In the genomic region with DNA sequence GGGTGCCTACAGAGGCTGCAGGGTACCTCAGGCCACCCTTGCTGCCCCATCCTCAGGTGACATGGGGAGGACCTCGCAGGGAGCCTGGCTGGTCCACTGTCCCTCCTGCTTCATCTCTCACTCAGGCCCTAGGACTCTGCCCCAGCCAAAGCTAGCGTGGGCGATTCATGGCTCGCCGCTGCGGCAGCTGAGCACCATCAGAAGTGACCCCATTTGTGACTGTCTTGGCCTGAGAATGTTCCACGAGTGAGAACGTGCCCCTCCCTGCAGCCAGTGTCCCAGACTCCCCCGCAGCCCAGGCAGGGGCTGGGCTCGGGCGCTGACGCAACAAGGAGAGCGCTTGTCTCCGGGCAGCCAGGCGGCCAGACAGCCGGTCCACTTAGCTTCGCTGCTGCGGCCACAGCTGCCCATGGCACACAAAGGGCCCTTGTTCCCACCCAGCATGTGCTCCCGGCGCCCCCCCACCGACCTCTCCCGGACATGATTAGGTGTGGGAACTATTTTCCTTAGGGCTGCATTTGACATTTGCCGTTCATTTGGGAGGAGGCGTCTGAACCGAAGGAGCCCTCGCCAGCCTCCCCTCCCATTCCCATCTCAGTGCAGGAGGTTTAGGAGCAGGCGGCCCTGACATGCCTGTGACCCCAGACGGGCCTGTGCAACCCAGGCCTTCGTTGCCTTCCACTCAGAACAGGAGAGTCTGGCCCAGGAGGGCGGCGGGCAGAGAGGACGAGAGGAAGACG, we compare ENCODE assay signal across 1 cellular context.
TF ChIP-seq lines count a peak whose summit lies in the region.

No MANE protein-coding gene starts in this region.

TF ChIP-seq in HepG2, 621 proteins besides CTCF, POLR2A, EP300 and RAD21 (continued from another document and continues in another):
- TF ChIP-seq FUBP1 (CRISPR knock-in tag; IDR thresholded peaks at IDR 0.05; ENCODE audit: borderline replicate concordance) = peak; percentile 59; the same call in 1 of the 2 replicates
- peak; percentile 8; the same call in 1 of the 2 replicates for TF ChIP-seq HDAC2 (CRISPR knock-in tag; IDR thresholded peaks at IDR 0.05)
- TF ChIP-seq, protein P1, sequence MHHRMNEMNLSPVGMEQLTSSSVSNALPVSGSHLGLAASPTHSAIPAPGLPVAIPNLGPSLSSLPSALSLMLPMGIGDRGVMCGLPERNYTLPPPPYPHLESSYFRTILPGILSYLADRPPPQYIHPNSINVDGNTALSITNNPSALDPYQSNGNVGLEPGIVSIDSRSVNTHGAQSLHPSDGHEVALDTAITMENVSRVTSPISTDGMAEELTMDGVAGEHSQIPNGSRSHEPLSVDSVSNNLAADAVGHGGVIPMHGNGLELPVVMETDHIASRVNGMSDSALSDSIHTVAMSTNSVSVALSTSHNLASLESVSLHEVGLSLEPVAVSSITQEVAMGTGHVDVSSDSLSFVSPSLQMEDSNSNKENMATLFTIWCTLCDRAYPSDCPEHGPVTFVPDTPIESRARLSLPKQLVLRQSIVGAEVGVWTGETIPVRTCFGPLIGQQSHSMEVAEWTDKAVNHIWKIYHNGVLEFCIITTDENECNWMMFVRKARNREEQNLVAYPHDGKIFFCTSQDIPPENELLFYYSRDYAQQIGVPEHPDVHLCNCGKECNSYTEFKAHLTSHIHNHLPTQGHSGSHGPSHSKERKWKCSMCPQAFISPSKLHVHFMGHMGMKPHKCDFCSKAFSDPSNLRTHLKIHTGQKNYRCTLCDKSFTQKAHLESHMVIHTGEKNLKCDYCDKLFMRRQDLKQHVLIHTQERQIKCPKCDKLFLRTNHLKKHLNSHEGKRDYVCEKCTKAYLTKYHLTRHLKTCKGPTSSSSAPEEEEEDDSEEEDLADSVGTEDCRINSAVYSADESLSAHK (CRISPR knock-in tag; IDR thresholded peaks at IDR 0.05; ENCODE audit: borderline replicate concordance) = no peak
- TF ChIP-seq ZNF138 (CRISPR knock-in tag; IDR thresholded peaks at IDR 0.05; ENCODE audit: low read depth) = no peak
- no peak for TF ChIP-seq ZNF672 (CRISPR knock-in tag; IDR thresholded peaks at IDR 0.05)
- TF ChIP-seq, protein P2, sequence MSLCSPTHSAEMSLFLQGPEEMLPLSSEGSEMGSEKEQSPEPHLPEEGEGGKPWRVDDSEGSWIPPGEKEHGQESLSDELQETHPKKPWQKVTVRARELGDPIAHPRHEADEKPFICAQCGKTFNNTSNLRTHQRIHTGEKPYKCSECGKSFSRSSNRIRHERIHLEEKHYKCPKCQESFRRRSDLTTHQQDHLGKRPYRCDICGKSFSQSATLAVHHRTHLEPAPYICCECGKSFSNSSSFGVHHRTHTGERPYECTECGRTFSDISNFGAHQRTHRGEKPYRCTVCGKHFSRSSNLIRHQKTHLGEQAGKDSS (CRISPR knock-in tag; IDR thresholded peaks at IDR 0.05; ENCODE audit: borderline replicate concordance, low read depth) = no peak; the same call in none of the 2 replicates
- TF ChIP-seq, protein P3, sequence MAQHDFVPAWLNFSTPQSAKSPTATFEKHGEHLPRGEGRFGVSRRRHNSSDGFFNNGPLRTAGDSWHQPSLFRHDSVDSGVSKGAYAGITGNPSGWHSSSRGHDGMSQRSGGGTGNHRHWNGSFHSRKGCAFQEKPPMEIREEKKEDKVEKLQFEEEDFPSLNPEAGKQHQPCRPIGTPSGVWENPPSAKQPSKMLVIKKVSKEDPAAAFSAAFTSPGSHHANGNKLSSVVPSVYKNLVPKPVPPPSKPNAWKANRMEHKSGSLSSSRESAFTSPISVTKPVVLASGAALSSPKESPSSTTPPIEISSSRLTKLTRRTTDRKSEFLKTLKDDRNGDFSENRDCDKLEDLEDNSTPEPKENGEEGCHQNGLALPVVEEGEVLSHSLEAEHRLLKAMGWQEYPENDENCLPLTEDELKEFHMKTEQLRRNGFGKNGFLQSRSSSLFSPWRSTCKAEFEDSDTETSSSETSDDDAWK (CRISPR knock-in tag; IDR thresholded peaks at IDR 0.05) = no peak
- peak; percentile 47; the same call in 1 of the 2 replicates for TF ChIP-seq ISL2 (CRISPR knock-in tag; IDR thresholded peaks at IDR 0.05)
- no peak for TF ChIP-seq PCBP2 (optimal IDR thresholded peaks at IDR 0.05; ENCODE audit: low read depth, low read length, poor library complexity, severe bottlenecking)
- TF ChIP-seq THAP9 (CRISPR knock-in tag; IDR thresholded peaks at IDR 0.05; ENCODE audit: borderline replicate concordance) = no peak
- TF ChIP-seq ZNF335 (CRISPR knock-in tag; IDR thresholded peaks at IDR 0.05) = no peak
- TF ChIP-seq CBFB (CRISPR knock-in tag; IDR thresholded peaks at IDR 0.05) = no peak
- TF ChIP-seq SP5 (CRISPR knock-in tag; IDR thresholded peaks at IDR 0.05; ENCODE audit: borderline replicate concordance, low read depth) = no peak
- no peak for TF ChIP-seq ZNF703 (CRISPR knock-in tag; IDR thresholded peaks at IDR 0.05; ENCODE audit: borderline replicate concordance)
- TF ChIP-seq ZNF781 (CRISPR knock-in tag; IDR thresholded peaks at IDR 0.05; ENCODE audit: borderline replicate concordance, not compliant biosample characterization) = no peak
- TF ChIP-seq ZNF83 (CRISPR knock-in tag; IDR thresholded peaks at IDR 0.05; ENCODE audit: borderline replicate concordance) = no peak
- TF ChIP-seq, protein P4, sequence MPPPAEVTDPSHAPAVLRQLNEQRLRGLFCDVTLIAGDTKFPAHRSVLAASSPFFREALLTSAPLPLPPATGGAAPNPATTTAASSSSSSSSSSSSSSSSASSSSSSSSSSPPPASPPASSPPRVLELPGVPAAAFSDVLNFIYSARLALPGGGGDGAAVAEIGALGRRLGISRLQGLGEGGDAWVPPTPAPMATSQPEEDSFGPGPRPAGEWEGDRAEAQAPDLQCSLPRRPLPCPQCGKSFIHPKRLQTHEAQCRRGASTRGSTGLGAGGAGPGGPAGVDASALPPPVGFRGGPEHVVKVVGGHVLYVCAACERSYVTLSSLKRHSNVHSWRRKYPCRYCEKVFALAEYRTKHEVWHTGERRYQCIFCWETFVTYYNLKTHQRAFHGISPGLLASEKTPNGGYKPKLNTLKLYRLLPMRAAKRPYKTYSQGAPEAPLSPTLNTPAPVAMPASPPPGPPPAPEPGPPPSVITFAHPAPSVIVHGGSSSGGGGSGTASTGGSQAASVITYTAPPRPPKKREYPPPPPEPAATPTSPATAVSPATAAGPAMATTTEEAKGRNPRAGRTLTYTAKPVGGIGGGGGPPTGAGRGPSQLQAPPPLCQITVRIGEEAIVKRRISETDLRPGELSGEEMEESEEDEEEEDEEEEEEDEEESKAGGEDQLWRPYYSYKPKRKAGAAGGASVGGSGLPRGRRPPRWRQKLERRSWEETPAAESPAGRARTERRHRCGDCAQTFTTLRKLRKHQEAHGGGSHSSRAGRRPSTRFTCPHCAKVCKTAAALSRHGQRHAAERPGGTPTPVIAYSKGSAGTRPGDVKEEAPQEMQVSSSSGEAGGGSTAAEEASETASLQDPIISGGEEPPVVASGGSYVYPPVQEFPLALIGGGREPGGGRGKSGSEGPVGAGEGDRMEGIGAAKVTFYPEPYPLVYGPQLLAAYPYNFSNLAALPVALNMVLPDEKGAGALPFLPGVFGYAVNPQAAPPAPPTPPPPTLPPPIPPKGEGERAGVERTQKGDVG (CRISPR knock-in tag; IDR thresholded peaks at IDR 0.05; ENCODE audit: borderline replicate concordance) = peak; percentile 67; the same call in 1 of the 2 replicates
- no peak for TF ChIP-seq MATR3 (CRISPR knock-in tag; IDR thresholded peaks at IDR 0.05)
- no peak; the same call in 1 of the 2 replicates for TF ChIP-seq ZNF343 (CRISPR knock-in tag; IDR thresholded peaks at IDR 0.05)
- no peak for TF ChIP-seq ZBTB37 (CRISPR knock-in tag; IDR thresholded peaks at IDR 0.05)
- peak; percentile 86 for TF ChIP-seq ZNF292 (CRISPR knock-in tag; IDR thresholded peaks at IDR 0.05; ENCODE audit: borderline replicate concordance, low read depth)
- no peak for TF ChIP-seq DDIT3 (CRISPR knock-in tag; IDR thresholded peaks at IDR 0.05)
- TF ChIP-seq ZNF264 (CRISPR knock-in tag; IDR thresholded peaks at IDR 0.05) = peak; percentile 80; the same call in 1 of the 2 replicates
- TF ChIP-seq MBD4 (IDR thresholded peaks at IDR 0.05; ENCODE audit: borderline replicate concordance, low read length) = no peak
- TF ChIP-seq, protein P5, sequence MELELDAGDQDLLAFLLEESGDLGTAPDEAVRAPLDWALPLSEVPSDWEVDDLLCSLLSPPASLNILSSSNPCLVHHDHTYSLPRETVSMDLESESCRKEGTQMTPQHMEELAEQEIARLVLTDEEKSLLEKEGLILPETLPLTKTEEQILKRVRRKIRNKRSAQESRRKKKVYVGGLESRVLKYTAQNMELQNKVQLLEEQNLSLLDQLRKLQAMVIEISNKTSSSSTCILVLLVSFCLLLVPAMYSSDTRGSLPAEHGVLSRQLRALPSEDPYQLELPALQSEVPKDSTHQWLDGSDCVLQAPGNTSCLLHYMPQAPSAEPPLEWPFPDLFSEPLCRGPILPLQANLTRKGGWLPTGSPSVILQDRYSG (CRISPR knock-in tag; IDR thresholded peaks at IDR 0.05) = no peak
- TF ChIP-seq TAF15 (IDR thresholded peaks at IDR 0.05; ENCODE audit: low read depth, low read length, poor library complexity, severe bottlenecking) = peak; percentile 92
- peak; percentile 68 for TF ChIP-seq GABPB1 (CRISPR knock-in tag; IDR thresholded peaks at IDR 0.05)
- no peak for TF ChIP-seq ZFP62 (CRISPR knock-in tag; IDR thresholded peaks at IDR 0.05)
- TF ChIP-seq ZFP37 (CRISPR knock-in tag; IDR thresholded peaks at IDR 0.05; ENCODE audit: borderline replicate concordance) = no peak
- no peak for TF ChIP-seq ZNF576 (CRISPR knock-in tag; IDR thresholded peaks at IDR 0.05)
- no peak for TF ChIP-seq ZNF326 (CRISPR knock-in tag; IDR thresholded peaks at IDR 0.05; ENCODE audit: borderline replicate concordance)
- no peak for TF ChIP-seq ZBTB1 (CRISPR knock-in tag; IDR thresholded peaks at IDR 0.05; ENCODE audit: borderline replicate concordance)
- TF ChIP-seq, protein P6, sequence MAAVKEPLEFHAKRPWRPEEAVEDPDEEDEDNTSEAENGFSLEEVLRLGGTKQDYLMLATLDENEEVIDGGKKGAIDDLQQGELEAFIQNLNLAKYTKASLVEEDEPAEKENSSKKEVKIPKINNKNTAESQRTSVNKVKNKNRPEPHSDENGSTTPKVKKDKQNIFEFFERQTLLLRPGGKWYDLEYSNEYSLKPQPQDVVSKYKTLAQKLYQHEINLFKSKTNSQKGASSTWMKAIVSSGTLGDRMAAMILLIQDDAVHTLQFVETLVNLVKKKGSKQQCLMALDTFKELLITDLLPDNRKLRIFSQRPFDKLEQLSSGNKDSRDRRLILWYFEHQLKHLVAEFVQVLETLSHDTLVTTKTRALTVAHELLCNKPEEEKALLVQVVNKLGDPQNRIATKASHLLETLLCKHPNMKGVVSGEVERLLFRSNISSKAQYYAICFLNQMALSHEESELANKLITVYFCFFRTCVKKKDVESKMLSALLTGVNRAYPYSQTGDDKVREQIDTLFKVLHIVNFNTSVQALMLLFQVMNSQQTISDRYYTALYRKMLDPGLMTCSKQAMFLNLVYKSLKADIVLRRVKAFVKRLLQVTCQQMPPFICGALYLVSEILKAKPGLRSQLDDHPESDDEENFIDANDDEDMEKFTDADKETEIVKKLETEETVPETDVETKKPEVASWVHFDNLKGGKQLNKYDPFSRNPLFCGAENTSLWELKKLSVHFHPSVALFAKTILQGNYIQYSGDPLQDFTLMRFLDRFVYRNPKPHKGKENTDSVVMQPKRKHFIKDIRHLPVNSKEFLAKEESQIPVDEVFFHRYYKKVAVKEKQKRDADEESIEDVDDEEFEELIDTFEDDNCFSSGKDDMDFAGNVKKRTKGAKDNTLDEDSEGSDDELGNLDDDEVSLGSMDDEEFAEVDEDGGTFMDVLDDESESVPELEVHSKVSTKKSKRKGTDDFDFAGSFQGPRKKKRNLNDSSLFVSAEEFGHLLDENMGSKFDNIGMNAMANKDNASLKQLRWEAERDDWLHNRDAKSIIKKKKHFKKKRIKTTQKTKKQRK (IDR thresholded peaks at IDR 0.05; ENCODE audit: low read length) = no peak
- TF ChIP-seq ZSCAN9 (CRISPR knock-in tag; IDR thresholded peaks at IDR 0.05; ENCODE audit: borderline replicate concordance) = peak; percentile 27; the same call in 1 of the 2 replicates
